7 cellular contexts compared by ENCODE assay signal in the genomic region with DNA sequence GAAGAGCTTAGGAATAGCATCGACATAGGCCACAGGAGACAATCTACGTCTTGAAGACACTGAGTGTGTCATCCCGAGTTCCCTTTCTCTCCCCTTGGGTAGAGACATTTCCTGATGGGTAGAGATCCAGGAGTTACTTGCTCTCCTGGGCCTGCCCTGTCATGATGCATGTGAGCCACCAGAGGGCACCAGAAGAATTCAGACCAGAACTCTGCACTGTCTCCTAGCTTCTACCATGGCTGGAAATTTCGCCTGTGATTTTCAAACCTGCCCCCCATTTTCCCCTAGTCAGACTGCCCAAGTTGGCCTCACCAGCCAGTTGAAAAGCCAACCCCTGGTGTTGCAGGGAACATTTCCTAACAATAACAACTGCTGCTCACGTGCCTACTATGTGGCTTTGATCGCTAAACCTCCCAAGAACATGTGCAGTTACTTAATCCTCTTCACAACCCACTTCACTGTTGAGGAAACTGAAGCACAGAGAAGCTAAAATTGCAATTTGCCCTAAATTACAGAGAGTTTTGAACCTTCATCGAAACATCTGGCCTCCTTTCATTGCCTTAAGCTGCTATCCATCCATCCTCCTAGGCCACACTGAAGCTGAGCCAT. TPM values are rescaled to one million over a fixed set of nuclear protein-coding genes. Genes with fewer than 3 reads are reported as not detected.
DNase-seq lines count a peak whose midpoint lies in the region; ATAC-seq and TF ChIP-seq lines count a peak whose summit lies in the region.

No MANE protein-coding gene starts in this region.

- H3K27me3 ChIP-seq in MG63: no peaks in the 10 kb centered on the region
- H3K27me3 ChIP-seq in gastrocnemius medialis: no peaks in the 10 kb centered on the region

- ATAC-seq in gastrocnemius medialis: peak; percentile 78

- no peak overlapping the region for H3K4me3 ChIP-seq in MG63
- H3K4me3 ChIP-seq in gastrocnemius medialis: no peak overlapping the region

- peak; percentile 62 for DNase-seq in HCEC 1CT
- peak; percentile 38 for DNase-seq in MG63
- DNase-seq in SKM-1 treated with dmso at 0.1 percent for 144 hours (lab: John Stamatoyannopoulos, UW; ENCODE audit: unreplicated experiment): peak; percentile 69
- DNase-seq in anterior cingulate cortex (lab: John Stamatoyannopoulos, UW): peak in 53 of 58 donors; percentile 18 to 81 (median 53)
- DNase-seq in hepatic stellate cell (ENCODE audit: low spot score): peak; percentile 92
- DNase-seq in gastrocnemius medialis: peak; percentile 46 to 56

- TF ChIP-seq CTCF in GM12874 (IDR thresholded peaks at IDR 0.05; ENCODE audit: insufficient read depth, low read depth, low read length): peak; percentile 85
- TF ChIP-seq CTCF in gastrocnemius medialis (IDR thresholded peaks at IDR 0.05 in 4 of 5, conservative IDR thresholded peaks at IDR 0.05 in 1 of 5): peak; percentile 62 to 85 (median 75)

- peaks cover 3% of the 10 kb centered on the region in 2 donors for H3K4me1 ChIP-seq in gastrocnemius medialis

- TF ChIP-seq POLR2A in gastrocnemius medialis (IDR thresholded peaks at IDR 0.05): no peak

- H3K36me3 ChIP-seq in MG63: no peaks in the 10 kb centered on the region
- H3K36me3 ChIP-seq in gastrocnemius medialis: no peaks in the 10 kb centered on the region

- in situ Hi-C loops in gastrocnemius medialis (cut with MboI; ENCODE audit: low sequenced_read_pairs in 4 of 4): no loop called here

- H3K9me3 ChIP-seq in MG63 (no peaks in the 10 kb centered on the region), gastrocnemius medialis (no peaks in the 10 kb centered on the region)

- intact Hi-C loops in gastrocnemius medialis (cut with DNase I; ENCODE audit: low total_unique reads): loop anchor here (2.0 kb wide), 3 partner anchors 35 to 277 kb away; no protein-coding TSS in a partner anchor

- H3K27ac ChIP-seq in gastrocnemius medialis: no peak overlapping the region

RNA-seq across cellular contexts. Expression of gene C11orf58, which starts 47.2 kb away (rescaled TPM):
- 165 and 220 TPM in 2 replicates for total RNA-seq in MG63 (2014; rRNA removed; shearing (Covaris generic); ENCODE audit: low replicate concordance)
- 100 to 1,000 TPM; 103 to 170 (median 134) TPM for total RNA-seq in gastrocnemius medialis

Comparison
In these comparisons a context has a peak if more than half of its experiments do, and no peak if none do; other contexts are left out.
1. DNase-seq: peak in every context shown above with its lines; median percentile 92 in hepatic stellate cell; 69 in SKM-1 treated with dmso at 0.1 percent for 144 hours; 62 in HCEC 1CT; 53 in anterior cingulate cortex; 51 in gastrocnemius medialis; 38 in MG63.